ENCODE assay signal across 1 cellular context in genomic region chr2:42334220-42334619, GRCh38.
TF ChIP-seq lines count a peak whose summit lies in the region.

No MANE protein-coding gene starts in this region.

TF ChIP-seq in HepG2, 621 proteins besides CTCF, POLR2A, EP300 and RAD21:
- TF ChIP-seq MAFK (conservative IDR thresholded peaks at IDR 0.05 in 1 of 2, IDR thresholded peaks at IDR 0.05 in 1 of 2; ENCODE audit: low read length in 2 of 2) (peak in 1 of 2 experiments; percentile 17; a peak in 1 of 4 replicates), ZNF235 (CRISPR knock-in tag; IDR thresholded peaks at IDR 0.05; ENCODE audit: borderline replicate concordance) (no peak), HHEX (CRISPR knock-in tag; IDR thresholded peaks at IDR 0.05) (no peak), SKI (IDR thresholded peaks at IDR 0.05; ENCODE audit: partially characterized antibody) (no peak), KLF6 (CRISPR knock-in tag; IDR thresholded peaks at IDR 0.05) (no peak), MEF2D (CRISPR knock-in tag; IDR thresholded peaks at IDR 0.05) (peak; percentile 53; the same call in 1 of the 2 replicates), ZNF574 (CRISPR knock-in tag; IDR thresholded peaks at IDR 0.05) (0 out of 2 replicates have a peak, but pooled peaks have one; percentile 34), TIGD3 (CRISPR knock-in tag; IDR thresholded peaks at IDR 0.05; ENCODE audit: borderline replicate concordance) (0 out of 2 replicates have a peak, but pooled peaks have one; percentile 61), SMYD3 (CRISPR knock-in tag; IDR thresholded peaks at IDR 0.05) (0 out of 2 replicates have a peak, but pooled peaks have one; percentile 11), ZBTB43 (CRISPR knock-in tag; conservative IDR thresholded peaks at IDR 0.05) (0 out of 2 replicates have a peak, but pooled peaks have one; percentile 14), SOX5 (CRISPR knock-in tag; IDR thresholded peaks at IDR 0.05; ENCODE audit: borderline replicate concordance) (0 out of 2 replicates have a peak, but pooled peaks have one; percentile 8), NFIB (CRISPR knock-in tag; IDR thresholded peaks at IDR 0.05; ENCODE audit: borderline replicate concordance) (no peak), TCF12 (IDR thresholded peaks at IDR 0.05) (no peak), TCF12 (CRISPR knock-in tag; IDR thresholded peaks at IDR 0.05) (no peak), ZNF800 (CRISPR knock-in tag; IDR thresholded peaks at IDR 0.05) (0 out of 2 replicates have a peak, but pooled peaks have one; percentile 41), ZNF263 (CRISPR knock-in tag; IDR thresholded peaks at IDR 0.05) (0 out of 2 replicates have a peak, but pooled peaks have one; percentile 18), ZNF878 (CRISPR knock-in tag; IDR thresholded peaks at IDR 0.05) (0 out of 2 replicates have a peak, but pooled peaks have one; percentile 12)
